ENCODE assay signal across 8 cellular contexts in the genomic region with DNA sequence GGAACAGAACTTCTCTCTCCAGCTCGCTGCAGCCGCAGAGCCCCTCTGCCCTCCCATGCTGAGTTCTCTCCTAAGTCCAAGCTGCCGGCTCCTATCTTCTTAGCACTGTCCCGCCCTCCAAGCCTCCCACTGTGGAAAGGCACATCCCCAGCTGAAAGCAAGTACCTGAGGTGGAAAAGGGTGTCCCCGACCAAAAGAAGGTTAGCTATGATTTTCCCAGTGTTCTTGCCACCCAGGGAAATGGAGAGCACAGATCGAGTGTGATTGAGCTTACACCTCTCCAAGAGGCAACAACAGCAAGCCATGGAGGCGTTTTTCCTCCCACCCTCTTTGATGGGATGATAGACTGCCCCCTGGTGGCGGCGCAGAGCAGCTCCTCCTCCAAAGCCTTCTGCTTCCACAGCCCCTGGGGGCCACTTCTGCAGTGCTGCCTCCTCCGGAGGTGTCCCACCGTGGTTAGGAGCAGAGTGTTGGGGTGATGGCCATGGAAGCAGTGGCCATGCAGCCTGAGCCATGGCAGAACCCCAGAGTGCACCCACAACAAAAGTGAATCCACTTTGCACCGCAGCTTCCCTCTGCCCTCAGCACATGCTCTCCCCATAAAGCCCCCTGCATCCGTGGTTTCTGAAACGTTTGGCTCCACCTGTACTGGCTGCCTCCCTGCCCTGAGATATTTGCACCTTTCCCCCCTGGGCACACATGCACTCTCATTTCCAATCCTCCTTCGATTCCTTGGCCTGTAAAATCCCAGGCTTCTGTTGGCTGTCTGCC.
A peak's percentile ranks its signal among the peaks of the same experiment; 100 is the strongest.
DNase-seq lines count a peak whose midpoint lies in the region; ATAC-seq and TF ChIP-seq lines count a peak whose summit lies in the region.

No MANE protein-coding gene starts in this region.

- no peaks in the 10 kb centered on the region for H3K79me2 ChIP-seq in Karpas-422 (ENCODE audit: low read length)

- H3K9me3 Mint-ChIP-seq in CD4-positive, alpha-beta T cell: no peaks in the 10 kb centered on the region

- no peaks in the 10 kb centered on the region for H3K36me3 ChIP-seq in Karpas-422 (ENCODE audit: insufficient read depth, low read length)

- CTCF ChIA-PET in CD4-positive, alpha-beta T cell (lab: Charles Lee): interaction anchor here (0.5 to 1.3 kb wide), 6 partner anchors 14 to 1680 kb away, joined by 3 to 4 read pairs (median 3); no protein-coding TSS in a partner anchor

- no peak for ATAC-seq in CD4-positive, alpha-beta T cell (ENCODE audit: poor library complexity)
- ATAC-seq in GM19455 (IDR thresholded peaks at IDR 0.05; ENCODE audit: unreplicated experiment) (peak; percentile 73), T-helper 17 cell (peak; percentile 73), left colon (peak; percentile 39)

- no peaks in the 10 kb centered on the region for H3K9me3 ChIP-seq in CD4-positive, alpha-beta T cell (ENCODE audit: control insufficient read depth, low read length)
- H3K9me3 ChIP-seq in Karpas-422 (ENCODE audit: low read length) (no peaks in the 10 kb centered on the region), T-helper 17 cell (ENCODE audit: control insufficient read depth, low read length, poor library complexity, severe bottlenecking) (no peaks in the 10 kb centered on the region)

- no peak overlapping the region for H3K4me3 Mint-ChIP-seq in CD4-positive, alpha-beta T cell
- no peak overlapping the region for H3K4me3 Mint-ChIP-seq in T-helper 17 cell

- H3K9me2 ChIP-seq in Karpas-422 (replicated peaks; ENCODE audit: insufficient read depth, low read length): no peaks in the 10 kb centered on the region

- intact Hi-C loops in CD4-positive, alpha-beta T cell (cut with DNase I, micrococcal nuclease): no loop called here
- intact Hi-C loops in left colon (cut with DNase I, micrococcal nuclease): no loop called here

- peaks cover 7% of the 10 kb centered on the region for H3K27me3 Mint-ChIP-seq in CD4-positive, alpha-beta T cell
- H3K27me3 Mint-ChIP-seq in T-helper 17 cell: peaks cover 24% of the 10 kb centered on the region

- in situ Hi-C loops in astrocyte of the spinal cord (cut with HindIII; ENCODE audit: low sequenced_read_pairs): no loop called here

- POLR2A ChIA-PET in CD4-positive, alpha-beta T cell (lab: Charles Lee): no interaction called here

- H3K27me3 ChIP-seq in CD4-positive, alpha-beta T cell (ENCODE audit: control insufficient read depth, insufficient read depth, low read length): no peaks in the 10 kb centered on the region
- H3K27me3 ChIP-seq in Karpas-422 (ENCODE audit: low read length): no peaks in the 10 kb centered on the region

- H3K36me3 Mint-ChIP-seq in CD4-positive, alpha-beta T cell (ENCODE audit: low read depth): no peaks in the 10 kb centered on the region
- no peaks in the 10 kb centered on the region for H3K36me3 Mint-ChIP-seq in T-helper 17 cell (ENCODE audit: low read depth)

- no peaks in the 10 kb centered on the region for H3K4me1 Mint-ChIP-seq in CD4-positive, alpha-beta T cell (ENCODE audit: low read depth)
- peaks cover 2% of the 10 kb centered on the region for H3K4me1 Mint-ChIP-seq in T-helper 17 cell

- H3K27ac ChIP-seq in CD4-positive, alpha-beta T cell (ENCODE audit: low read depth, low read length): no peak overlapping the region
- no peak overlapping the region for H3K27ac ChIP-seq in Karpas-422 (ENCODE audit: low read length)

- no peaks in the 10 kb centered on the region for H3K4me1 ChIP-seq in Karpas-422 (ENCODE audit: low read length)

- no peak overlapping the region for H3K27ac Mint-ChIP-seq in CD4-positive, alpha-beta T cell
- H3K27ac Mint-ChIP-seq in T-helper 17 cell: no peak overlapping the region

- peak; percentile 10 to 40 (median 24) for DNase-seq in CD4-positive, alpha-beta T cell
- DNase-seq in Karpas-422: peak; percentile 83
- peak; percentile 29 to 38 (median 38) for DNase-seq in T-helper 17 cell
- peak; percentile 45 for DNase-seq in astrocyte of the spinal cord (ENCODE audit: low read depth, low spot score)
- DNase-seq in left colon: peak in 1 of 2 donors; percentile 26
- DNase-seq in stimulated activated CD8-positive, alpha-beta memory T cell treated with anti-CD3 and anti-CD28 coated beads, Interleukin-12 subunit alpha, Interleukin-12 subunit beta, amount 100 ng/mL, for 24 hours (ENCODE audit: extremely low read depth): peak; percentile 12
- no peak for DNase-seq in superior temporal gyrus (ENCODE audit: extremely low spot score)

- H3K4me2 ChIP-seq in Karpas-422 (ENCODE audit: low read depth, low read length, poor library complexity, severe bottlenecking): no peak overlapping the region

- TF ChIP-seq CTCF in CD4-positive, alpha-beta T cell (IDR thresholded peaks at IDR 0.05): peak; percentile 63
- peak; percentile 84 for TF ChIP-seq CTCF in astrocyte of the spinal cord (IDR thresholded peaks at IDR 0.05; ENCODE audit: low read depth, low read length)

- no peak overlapping the region for H3K9ac ChIP-seq in Karpas-422 (ENCODE audit: low read length)

- H3K4me3 ChIP-seq in Karpas-422 (ENCODE audit: low read length) (no peak overlapping the region), astrocyte of the spinal cord (ENCODE audit: low read depth, low read length) (no peak overlapping the region)

- no peak overlapping the region for H2AFZ ChIP-seq in Karpas-422 (ENCODE audit: low read length)

- H4K20me1 ChIP-seq in Karpas-422 (ENCODE audit: insufficient read depth, low read depth, low read length): no peaks in the 10 kb centered on the region
